ENCODE assay signal across 2 cellular contexts in the genomic region with DNA sequence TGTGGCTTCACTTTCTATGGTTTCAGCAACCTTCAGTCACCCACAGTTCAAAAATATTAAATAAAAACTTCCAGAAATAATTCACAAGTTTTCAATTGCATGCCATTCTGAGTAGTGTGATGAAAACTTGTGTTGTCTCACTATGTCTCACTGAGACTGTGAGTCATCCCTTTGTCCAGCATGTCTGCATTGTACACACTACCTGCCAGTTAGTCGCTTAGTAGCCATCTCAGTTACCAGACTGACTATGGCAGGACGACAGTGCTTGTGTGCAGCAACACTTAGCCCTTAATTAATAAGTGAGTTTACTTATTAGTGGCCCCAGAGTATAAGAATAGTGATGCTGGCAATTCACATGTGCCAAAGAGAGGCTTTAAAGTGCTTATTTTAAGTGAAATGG.
A peak's percentile ranks its signal among the peaks of the same experiment; 100 is the strongest.
TF ChIP-seq lines count a peak whose summit lies in the region.

No MANE protein-coding gene starts in this region.

TF ChIP-seq in GM12878, 131 proteins besides CTCF, POLR2A, EP300 and RAD21:
- TF ChIP-seq SMC3 (IDR thresholded peaks at IDR 0.05; ENCODE audit: borderline replicate concordance, low read length) (no peak), TARDBP (IDR thresholded peaks at IDR 0.05; ENCODE audit: borderline replicate concordance) (no peak), RBBP5 (conservative IDR thresholded peaks at IDR 0.05) (no peak), CREM (IDR thresholded peaks at IDR 0.05; ENCODE audit: low read depth) (no peak), CREB1 (IDR thresholded peaks at IDR 0.05; ENCODE audit: low read depth) (no peak), EGR1 (IDR thresholded peaks at IDR 0.05; ENCODE audit: borderline replicate concordance in 1 of 2, low read depth in 2 of 2, low read length in 2 of 2) (no peak), BRCA1 (IDR thresholded peaks at IDR 0.05; ENCODE audit: low read depth, low read length) (no peak), TAF1 (IDR thresholded peaks at IDR 0.05; ENCODE audit: borderline replicate concordance, low read depth, low read length) (no peak), STAT3 (IDR thresholded peaks at IDR 0.05; ENCODE audit: low read depth, low read length) (no peak), SMARCA5 (IDR thresholded peaks at IDR 0.05) (no peak), NR2F1 (conservative IDR thresholded peaks at IDR 0.05) (no peak), ZBED1 (IDR thresholded peaks at IDR 0.05; ENCODE audit: borderline replicate concordance) (no peak)
- TF ChIP-seq, protein P1, sequence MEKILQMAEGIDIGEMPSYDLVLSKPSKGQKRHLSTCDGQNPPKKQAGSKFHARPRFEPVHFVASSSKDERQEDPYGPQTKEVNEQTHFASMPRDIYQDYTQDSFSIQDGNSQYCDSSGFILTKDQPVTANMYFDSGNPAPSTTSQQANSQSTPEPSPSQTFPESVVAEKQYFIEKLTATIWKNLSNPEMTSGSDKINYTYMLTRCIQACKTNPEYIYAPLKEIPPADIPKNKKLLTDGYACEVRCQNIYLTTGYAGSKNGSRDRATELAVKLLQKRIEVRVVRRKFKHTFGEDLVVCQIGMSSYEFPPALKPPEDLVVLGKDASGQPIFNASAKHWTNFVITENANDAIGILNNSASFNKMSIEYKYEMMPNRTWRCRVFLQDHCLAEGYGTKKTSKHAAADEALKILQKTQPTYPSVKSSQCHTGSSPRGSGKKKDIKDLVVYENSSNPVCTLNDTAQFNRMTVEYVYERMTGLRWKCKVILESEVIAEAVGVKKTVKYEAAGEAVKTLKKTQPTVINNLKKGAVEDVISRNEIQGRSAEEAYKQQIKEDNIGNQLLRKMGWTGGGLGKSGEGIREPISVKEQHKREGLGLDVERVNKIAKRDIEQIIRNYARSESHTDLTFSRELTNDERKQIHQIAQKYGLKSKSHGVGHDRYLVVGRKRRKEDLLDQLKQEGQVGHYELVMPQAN (conservative IDR thresholded peaks at IDR 0.05), result no peak
- TF ChIP-seq, protein P2, sequence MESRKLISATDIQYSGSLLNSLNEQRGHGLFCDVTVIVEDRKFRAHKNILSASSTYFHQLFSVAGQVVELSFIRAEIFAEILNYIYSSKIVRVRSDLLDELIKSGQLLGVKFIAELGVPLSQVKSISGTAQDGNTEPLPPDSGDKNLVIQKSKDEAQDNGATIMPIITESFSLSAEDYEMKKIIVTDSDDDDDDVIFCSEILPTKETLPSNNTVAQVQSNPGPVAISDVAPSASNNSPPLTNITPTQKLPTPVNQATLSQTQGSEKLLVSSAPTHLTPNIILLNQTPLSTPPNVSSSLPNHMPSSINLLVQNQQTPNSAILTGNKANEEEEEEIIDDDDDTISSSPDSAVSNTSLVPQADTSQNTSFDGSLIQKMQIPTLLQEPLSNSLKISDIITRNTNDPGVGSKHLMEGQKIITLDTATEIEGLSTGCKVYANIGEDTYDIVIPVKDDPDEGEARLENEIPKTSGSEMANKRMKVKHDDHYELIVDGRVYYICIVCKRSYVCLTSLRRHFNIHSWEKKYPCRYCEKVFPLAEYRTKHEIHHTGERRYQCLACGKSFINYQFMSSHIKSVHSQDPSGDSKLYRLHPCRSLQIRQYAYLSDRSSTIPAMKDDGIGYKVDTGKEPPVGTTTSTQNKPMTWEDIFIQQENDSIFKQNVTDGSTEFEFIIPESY (IDR thresholded peaks at IDR 0.05), result no peak

TF ChIP-seq in HepG2, 621 proteins besides CTCF, POLR2A, EP300 and RAD21:
- TF ChIP-seq MTF2 (CRISPR knock-in tag; IDR thresholded peaks at IDR 0.05; ENCODE audit: borderline replicate concordance) (no peak), FOSL2 (CRISPR knock-in tag; IDR thresholded peaks at IDR 0.05) (peak; percentile 66), FOXA1 (IDR thresholded peaks at IDR 0.05) (no peak), FOXA1 (CRISPR knock-in tag; IDR thresholded peaks at IDR 0.05) (0 out of 2 replicates have a peak, but pooled peaks have one; percentile 8), ZNF558 (CRISPR knock-in tag; IDR thresholded peaks at IDR 0.05; ENCODE audit: borderline replicate concordance) (no peak), NR1H2 (CRISPR knock-in tag; IDR thresholded peaks at IDR 0.05; ENCODE audit: borderline replicate concordance, low read depth) (no peak)
